22 cellular contexts compared by ENCODE assay signal in the genomic region with DNA sequence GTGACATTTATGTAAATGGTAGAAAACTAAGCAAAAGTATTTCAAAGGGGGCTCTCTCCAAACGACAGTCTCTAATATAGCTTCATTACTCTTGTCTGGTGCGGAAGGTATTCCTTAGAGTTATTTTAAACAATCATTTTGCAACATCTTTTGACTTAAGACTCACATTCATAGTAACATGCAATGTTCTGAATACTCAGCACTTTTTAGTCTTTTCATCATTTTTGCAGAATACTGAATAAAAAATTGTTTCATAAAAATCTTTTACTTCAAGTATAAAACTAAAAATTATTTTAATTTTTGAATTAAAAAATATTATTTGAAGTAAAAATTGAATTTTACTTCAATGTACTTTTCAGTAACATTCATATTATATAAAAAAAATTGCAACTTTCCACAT.
"Had no signal": no experiment of that assay in that cellular context is flagged by ENCODE, and none has a peak within 500 bp of the region (broad histone marks: within the 10 kb centered on the region; RNA-seq: fewer than 3 reads in every experiment).

No MANE protein-coding gene starts in this region.

- ATAC-seq: left cardiac atrium; left lung; mucosa of descending colon; natural killer cell treated with Interleukin-12 subunit alpha and Interleukin-12 subunit beta and Interleukin-15 and Interleukin-18, amount 100 ng/mL, for 72 hours; sciatic nerve; stimulated activated effector memory CD8-positive, alpha-beta T cell treated with anti-CD3 and anti-CD28 coated beads, Interleukin-12 subunit alpha, Interleukin-12 subunit beta, amount 100 ng/mL, for 72 hours had no signal

- H3K4me1 ChIP-seq: neural progenitor cell, parathyroid adenoma had no signal

- H3K4me2 ChIP-seq: neural progenitor cell had no signal

- H3K9me3 ChIP-seq: esophagus squamous epithelium, left lung, mucosa of descending colon, stomach had no signal

- H3K27ac ChIP-seq: coronary artery, esophagus squamous epithelium, left lung, neural progenitor cell, parathyroid adenoma, stomach, thyroid gland had no signal

- H3K36me3 ChIP-seq: esophagus squamous epithelium, left lung, neural progenitor cell, stomach, thyroid gland had no signal

- DNase-seq: dermis blood vessel endothelial cell; effector memory CD4-positive, alpha-beta T cell; erythroblast; esophagus squamous epithelium; foreskin melanocyte; hypothalamus; left cardiac atrium; left lung; mesenchymal stem cell; mucosa of descending colon; naive B cell; stimulated activated CD4-positive, alpha-beta T cell treated with anti-CD3 and anti-CD28 coated beads, Interleukin-2, amount 100 ng/mL, for 24 hours; stimulated activated CD4-positive, alpha-beta T cell treated with anti-CD3 and anti-CD28 coated beads, Interleukin-4, amount 100 ng/mL, for 24 hours; stimulated activated naive CD4-positive, alpha-beta T cell treated with Interleukin-2 at 50 U/mL for 16 hours; stomach; thyroid gland had no signal

- H3K4me3 ChIP-seq: coronary artery, esophagus squamous epithelium, left lung, mucosa of descending colon, neural progenitor cell, stomach, thyroid gland had no signal

- H3K27me3 ChIP-seq: esophagus squamous epithelium, left lung, neural progenitor cell, stomach, thyroid gland had no signal
